11 cellular contexts compared by ENCODE assay signal in the genomic region with DNA sequence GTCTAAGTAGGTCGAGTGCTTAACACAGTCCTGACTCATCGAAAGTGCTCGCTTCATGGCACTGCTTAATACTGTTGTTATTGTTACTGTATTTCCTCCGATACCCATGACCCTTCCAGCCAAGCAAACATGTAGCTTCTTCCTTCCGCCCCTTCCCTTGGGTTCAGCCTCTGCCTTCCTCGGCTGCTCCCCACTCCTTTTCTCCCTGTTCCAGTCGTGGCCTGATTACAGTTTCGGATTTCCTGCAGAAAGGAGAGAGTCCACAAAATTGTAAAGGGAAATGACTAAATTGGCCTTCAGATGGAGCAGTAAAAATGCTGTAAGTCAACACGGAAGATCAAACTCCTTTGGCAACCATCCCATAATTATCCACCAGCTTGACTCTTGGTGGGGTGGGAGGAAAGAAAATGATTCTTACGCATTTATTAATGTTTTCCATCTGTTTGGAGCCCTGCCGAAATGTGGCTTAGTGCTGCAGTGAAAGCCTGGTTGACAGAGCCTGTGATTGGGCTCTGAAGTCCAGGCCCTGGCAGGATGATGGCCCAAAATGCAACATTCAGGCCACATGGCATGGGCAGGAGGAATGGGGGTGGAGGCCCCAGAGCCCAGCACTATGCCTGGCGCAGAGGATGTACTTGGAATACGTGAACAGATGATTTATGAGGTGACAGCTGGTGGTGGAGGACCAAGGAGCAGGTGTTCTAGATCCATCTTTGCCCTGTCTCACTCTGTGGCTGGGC. TPM values are rescaled to one million over a fixed set of nuclear protein-coding genes. Genes with fewer than 3 reads are reported as not detected.
A peak's percentile ranks its signal among the peaks of the same experiment; 100 is the strongest.
DNase-seq lines count a peak whose midpoint lies in the region; TF ChIP-seq lines count a peak whose summit lies in the region.
"Had no signal": no experiment of that assay in that cellular context is flagged by ENCODE, and none has a peak within 500 bp of the region (broad histone marks: within the 10 kb centered on the region; RNA-seq: fewer than 3 reads in every experiment).

No MANE protein-coding gene starts in this region.

- no peaks in the 10 kb centered on the region for H3K9me3 ChIP-seq in Peyer's patch
- no peaks in the 10 kb centered on the region for H3K9me3 ChIP-seq in parathyroid adenoma (ENCODE audit: control insufficient read depth, low read length)

- peak in 2 of 3 donors; percentile 52 to 60 for DNase-seq in Peyer's patch
- peak; percentile 99 for DNase-seq in fibroblast of mammary gland (ENCODE audit: low read depth)
- no peak for DNase-seq in NCI-H2107 (lab: John Stamatoyannopoulos, UW)
- no peak for DNase-seq in NCI-H1930 (lab: John Stamatoyannopoulos, UW)
- DNase-seq in erythroblast (lab: John Stamatoyannopoulos, UW), result no peak
- DNase-seq in H7, result no peak
- DNase-seq: naive B cell had no signal

- no peaks in the 10 kb centered on the region for H3K27me3 ChIP-seq in Peyer's patch
- H3K27me3 ChIP-seq in parathyroid adenoma (ENCODE audit: control insufficient read depth, insufficient read depth, low read length), result no peaks in the 10 kb centered on the region
- H3K27me3 ChIP-seq in H7 (ENCODE audit: control insufficient read depth, insufficient read depth, low read length), result peaks cover 8% of the 10 kb centered on the region; the same call in 1 of the 2 replicates

- no peak overlapping the region for H2AFZ ChIP-seq in parathyroid adenoma

- H3K4me1 ChIP-seq in Peyer's patch, result peaks cover 0 to 31% (median 9%) of the 10 kb centered on the region in 4 donors
- H3K4me1 ChIP-seq in parathyroid adenoma, result peaks cover 4% of the 10 kb centered on the region

- H3K4me3 ChIP-seq in Peyer's patch (no peak overlapping the region), fibroblast of mammary gland (ENCODE audit: control insufficient read depth, low read depth, low read length) (no peak overlapping the region), parathyroid adenoma (ENCODE audit: low read depth, low read length) (no peak overlapping the region), H7 (ENCODE audit: insufficient read depth, low read depth, low read length) (no peak overlapping the region)

- TF ChIP-seq POLR2A in Peyer's patch (IDR thresholded peaks at IDR 0.05), result no peak
- no peak for TF ChIP-seq POLR2A in erythroblast (IDR thresholded peaks at IDR 0.05; ENCODE audit: low read length)

- no peak overlapping the region for H3K4me2 ChIP-seq in parathyroid adenoma (ENCODE audit: low read length)

- no peak for TF ChIP-seq CTCF in C4-2B (conservative IDR thresholded peaks at IDR 0.05)
- TF ChIP-seq CTCF in Peyer's patch (IDR thresholded peaks at IDR 0.05), result peak in 1 of 6 experiments; percentile 16
- TF ChIP-seq CTCF in fibroblast of mammary gland (conservative IDR thresholded peaks at IDR 0.05; ENCODE audit: control insufficient read depth, insufficient read depth, low read depth, low read length), result peak; percentile 11
- no peak for TF ChIP-seq CTCF in parathyroid adenoma (IDR thresholded peaks at IDR 0.05)

- no peak overlapping the region for H3K9ac ChIP-seq in parathyroid adenoma

- peak overlapping the region; percentile 55 for H3K27ac ChIP-seq in C4-2B
- peak overlapping the region; percentile 31 to 79 (median 52) for H3K27ac ChIP-seq in Peyer's patch
- peak overlapping the region; percentile 47 for H3K27ac ChIP-seq in parathyroid adenoma

- no peaks in the 10 kb centered on the region for H3K36me3 ChIP-seq in Peyer's patch
- no peaks in the 10 kb centered on the region for H3K36me3 ChIP-seq in parathyroid adenoma (ENCODE audit: control insufficient read depth, insufficient read depth, low read length)
- H3K36me3 ChIP-seq in H7 (replicated peaks; ENCODE audit: control insufficient read depth, insufficient read depth, low read length), result no peaks in the 10 kb centered on the region

- no peaks in the 10 kb centered on the region for H3K79me2 ChIP-seq in parathyroid adenoma

RNA-seq across cellular contexts. Expression of a gene that starts 37.6 kb away (rescaled TPM):
- 100 to 1,000 TPM in 3 of 4 donors, 10 to 100 TPM in 1; 47.0 to 200 (median 135) TPM for total RNA-seq in Peyer's patch
- total RNA-seq in H7 (2014; rRNA removed; shearing (Covaris generic)), result not detected in 2 replicates
- total RNA-seq: subcutaneous adipose tissue; T-helper 2 cell treated with Interferon-gamma antibody and Interleukin-4, amounts not matched to agents 100 ng/mL and 5 ng/mL, for 36 hours had no signal

RNA-seq across cellular contexts. Expression of a gene that starts 51.8 kb away (rescaled TPM):
- total RNA-seq in Peyer's patch, result 10 to 100 TPM; 11.0 to 93.3 (median 24.3) TPM
- total RNA-seq in H7 (2014; rRNA removed; shearing (Covaris generic)), result 0.07 TPM in 1 of 2 replicates, not detected in the other
- total RNA-seq: T-helper 2 cell treated with Interferon-gamma antibody and Interleukin-4, amounts not matched to agents 100 ng/mL and 5 ng/mL, for 36 hours had no signal

Comparison
In these comparisons a context has a peak if more than half of its experiments do, and no peak if none do; other contexts are left out.
1. DNase-seq: peak in Peyer's patch (2 of 3) and fibroblast of mammary gland (single experiment); none in NCI-H2107 (single experiment), NCI-H1930 (0 of 2), erythroblast (0 of 2) and H7 (single experiment).
2. RNA of a gene that starts 37.6 kb away (total RNA-seq): 47.0 to 200 TPM in Peyer's patch; not detected in H7; every median in the first group is over 10 times any median in the second.
3. RNA of a gene that starts 51.8 kb away (total RNA-seq): 11.0 to 93.3 TPM in Peyer's patch; 0.07 TPM in H7; every median in the first group is over 10 times any median in the second.
4. Peak in every context shown above with its lines, with median percentiles within 50 percentile points of each other: H3K27ac ChIP-seq.